Comparison of ENCODE assay signal across 9 cellular contexts in the genomic region with DNA sequence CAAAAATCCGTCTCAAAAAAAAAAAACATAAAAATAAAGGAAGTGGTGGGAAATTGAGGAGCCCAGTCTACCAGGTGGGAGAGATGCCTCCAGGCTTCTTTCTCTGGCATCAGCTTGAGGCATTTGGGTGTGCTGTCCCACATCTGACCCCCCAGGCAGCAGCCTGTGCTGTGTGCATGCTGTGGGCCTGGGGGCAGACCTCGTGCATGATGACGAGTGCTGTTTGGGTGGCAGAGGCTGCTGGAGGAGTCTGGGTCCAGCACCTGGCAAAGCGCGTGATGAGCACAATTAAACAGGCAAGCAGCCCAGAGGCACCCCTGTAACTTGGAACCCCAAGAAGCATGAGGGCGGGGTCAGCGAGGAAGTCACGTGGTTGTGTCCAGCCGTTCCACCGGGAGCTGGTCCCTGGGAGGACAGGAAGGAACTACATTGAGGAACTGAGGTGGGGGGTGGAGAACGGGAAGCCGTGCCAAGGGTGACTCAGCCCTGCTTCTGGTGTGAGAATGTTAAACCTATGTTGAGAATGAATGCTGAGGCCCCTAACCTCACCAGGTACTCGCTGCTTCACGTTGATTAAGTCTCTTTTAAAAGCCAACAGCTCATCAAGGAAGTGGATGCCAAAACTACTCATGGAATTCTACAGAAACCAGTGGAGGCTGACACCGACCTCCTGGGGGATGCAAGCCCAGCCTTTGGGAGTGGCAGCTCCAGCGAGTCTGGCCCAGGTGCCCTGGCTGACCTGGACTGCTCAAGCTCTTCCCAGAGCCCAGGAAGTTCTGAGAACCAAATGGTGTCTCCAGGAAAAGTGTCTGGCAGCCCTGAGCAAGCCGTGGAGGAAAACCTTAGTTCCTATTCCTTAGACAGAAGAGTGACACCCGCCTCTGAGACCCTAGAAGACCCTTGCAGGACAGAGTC. TPM values are rescaled to one million over a fixed set of nuclear protein-coding genes. Genes with fewer than 3 reads are reported as not detected.
DNase-seq lines count a peak whose midpoint lies in the region; ATAC-seq, FAIRE-seq and TF ChIP-seq lines count a peak whose summit lies in the region.
"Had no signal": no experiment of that assay in that cellular context is flagged by ENCODE, and none has a peak within 500 bp of the region (broad histone marks: within the 10 kb centered on the region; RNA-seq: fewer than 3 reads in every experiment).

No MANE protein-coding gene starts in this region.

- 0 out of 2 replicates have a peak, but pooled peaks have one; percentile 33 for TF ChIP-seq POLR2A in GM12878 (IDR thresholded peaks at IDR 0.05; ENCODE audit: low read depth, low read length)

- peaks cover 48% of the 10 kb centered on the region for H3K79me2 ChIP-seq in GM12878 (ENCODE audit: control insufficient read depth, insufficient read depth, low read length)

- TF ChIP-seq RAD21 in Ishikawa (IDR thresholded peaks at IDR 0.05; ENCODE audit: low read depth): no peak
- no peak for TF ChIP-seq RAD21 in GM12878 (IDR thresholded peaks at IDR 0.05; ENCODE audit: insufficient read depth, low read depth, low read length)

- H3K9ac ChIP-seq in GM12878 (ENCODE audit: control insufficient read depth, insufficient read depth, low read length): no peak overlapping the region

- WGBS in GM12878 (ENCODE audit: insufficient coverage, insufficient replicate concordance, low lambda C conversion rate, missing lambda C conversion rate): 81% methylated on average over 18 of the region's 18 CpGs

- H3K4me3 ChIP-seq in GM12878: no peak overlapping the region

- H3K27ac Mint-ChIP-seq in immature natural killer cell: peak overlapping the region in 1 of 6 donors; percentile 12

- no peak overlapping the region for H3K4me2 ChIP-seq in GM12878 (ENCODE audit: control insufficient read depth, insufficient read depth)

- H3K36me3 ChIP-seq in GM12878 (ENCODE audit: control insufficient read depth in 2 of 2, insufficient read depth in 2 of 2, low read length in 1 of 2): peaks cover 29 to 49% of the 10 kb centered on the region in 2 experiments; a peak in 3 of 4 replicates

- BruUV-seq in GM12878 (replicated peaks; lab: Mats Ljungman, UMichigan): no TSS peak

- no peaks in the 10 kb centered on the region for H4K20me1 ChIP-seq in GM12878 (ENCODE audit: control insufficient read depth, insufficient read depth)

- intact Hi-C loops in GM12878 (cut with micrococcal nuclease; ENCODE audit: unreplicated experiment): no loop called here

- H2AFZ ChIP-seq in GM12878 (ENCODE audit: control insufficient read depth, low read depth, low read length): no peak overlapping the region

- in situ Hi-C loops in GM12878 (cut with MboI): loop anchor here (5.0 kb wide), 1 partner anchor 35 kb away; no protein-coding TSS in a partner anchor

- no peak for TF ChIP-seq CTCF in 22Rv1 (IDR thresholded peaks at IDR 0.05)
- no peak for TF ChIP-seq CTCF in GM12878 (IDR thresholded peaks at IDR 0.05 in 2 of 3, conservative IDR thresholded peaks at IDR 0.05 in 1 of 3; ENCODE audit: control insufficient read depth in 2 of 3, extremely low read depth in 1 of 3, insufficient read depth in 1 of 3, low read depth in 3 of 3, low read length in 3 of 3)

- ATAC-seq in GM12878 (no peak), GM18907 (IDR thresholded peaks at IDR 0.05; ENCODE audit: unreplicated experiment) (no peak)
- no peak for ATAC-seq in stimulated activated naive CD8-positive, alpha-beta T cell treated with anti-CD3 and anti-CD28 coated beads, Interleukin-15, Interleukin-2, amounts not matched to agents 100 U/mL and 50 U/mL, for 24 hours

- H3K4me3 Mint-ChIP-seq in immature natural killer cell: no peak overlapping the region

- H3K27me3 ChIP-seq in GM12878 (replicated peaks in 1 of 2; ENCODE audit: control insufficient read depth in 2 of 2, insufficient read depth in 2 of 2, low read length in 1 of 2): no peaks in the 10 kb centered on the region

- peaks cover 0 to 2% (median 0%) of the 10 kb centered on the region in 6 donors for H3K9me3 Mint-ChIP-seq in immature natural killer cell
- H3K9me3 Mint-ChIP-seq: CD8-positive, alpha-beta memory T cell had no signal

- H3K27me3 Mint-ChIP-seq in immature natural killer cell (ENCODE audit: low read depth in 3 of 3): peaks cover 0 to 4% (median 3%) of the 10 kb centered on the region in 3 donors
- H3K27me3 Mint-ChIP-seq: CD8-positive, alpha-beta memory T cell had no signal

- peaks cover 0 to 8% (median 5%) of the 10 kb centered on the region in 3 donors for H3K36me3 Mint-ChIP-seq in immature natural killer cell

- H3K4me1 ChIP-seq in GM12878 (ENCODE audit: control insufficient read depth, insufficient read depth, low read length): peaks cover 15% of the 10 kb centered on the region

- no peak for FAIRE-seq in GM12878 (lab: Jason Lieb, UNC)

- CTCF ChIA-PET in GM12878 (lab: Yijun Ruan, JAX): interaction anchor here (1.4 to 15.5 kb wide), 5 partner anchors 18 to 33 kb away, joined by 4 to 317 read pairs (median 9); no protein-coding TSS in a partner anchor

- H3K27ac ChIP-seq in 22Rv1: peak overlapping the region; percentile 20
- H3K27ac ChIP-seq in GM12878 (ENCODE audit: control insufficient read depth, insufficient read depth): no peak overlapping the region

- POLR2A ChIA-PET in GM12878 (lab: Charles Lee): interaction anchor here (1.0 to 3.1 kb wide), 2 partner anchors 19 to 34 kb away, joined by 4 to 10 read pairs; no protein-coding TSS in a partner anchor

- TF ChIP-seq EP300 in Ishikawa (IDR thresholded peaks at IDR 0.05; ENCODE audit: borderline replicate concordance): peak; percentile 35; the same call in 1 of the 2 replicates
- TF ChIP-seq EP300 in GM12878 (IDR thresholded peaks at IDR 0.05; ENCODE audit: borderline replicate concordance in 1 of 2, control insufficient read depth in 1 of 2, low read depth in 2 of 2, low read length in 2 of 2): no peak

- no peak for DNase-seq in GM12878 (ENCODE audit: low read depth, low spot score)
- DNase-seq in kidney tubule cell (ENCODE audit: low spot score): peak; percentile 99
- no peak for DNase-seq in NCI-H146 treated with DMSO at 0.1 percent for 48 hours (lab: John Stamatoyannopoulos, UW; ENCODE audit: unreplicated experiment)
- DNase-seq in immature natural killer cell: no peak
- no peak for DNase-seq in stimulated activated naive CD8-positive, alpha-beta T cell treated with anti-CD3 and anti-CD28 coated beads, Interleukin-15, Interleukin-2, amounts not matched to agents 100 U/mL and 50 U/mL, for 24 hours

- H3K4me1 Mint-ChIP-seq in immature natural killer cell: peaks cover 24 to 36% of the 10 kb centered on the region in 2 donors

- no peaks in the 10 kb centered on the region for H3K9me3 ChIP-seq in GM12878 (replicated peaks; ENCODE audit: control insufficient read depth, insufficient read depth, low read length)

- RAD21 ChIA-PET in GM12878 (lab: Charles Lee; ENCODE audit: unreplicated experiment): interaction anchor here (1.0 to 1.3 kb wide), 2 partner anchors 15 to 34 kb away, joined by 4 to 9 read pairs; a partner anchor contains a TSS

- SMC1A ChIA-PET in GM12878 (lab: Charles Lee; ENCODE audit: uncharacterized antibody, unreplicated experiment): interaction anchor here (7.0 to 11.0 kb wide), 2 partner anchors 19 to 34 kb away, joined by 33 to 132 read pairs; no protein-coding TSS in a partner anchor

RNA-seq across cellular contexts. Expression of a gene that starts 6.1 kb away (rescaled TPM):
- 45.6 and 47.9 TPM in 2 replicates for total RNA-seq in GM12878 (2013; cell fraction: nucleolus; rRNA removed)
- total RNA-seq in GM12878 (2014; rRNA removed) (48.1 and 66.7 TPM in 2 replicates), GM12878 (2014; rRNA removed; fragmentation: Illumina TruSeq; extraction: Trizol) (44.5 and 48.6 TPM in 2 replicates), GM12878 (2021) (120 and 121 TPM in 2 replicates)
- polyA plus RNA-seq in GM12878 (2011; ENCODE audit: low read depth): 26.4 TPM
- polyA plus RNA-seq in GM12878 (2011; rRNA removed) (29.0 and 39.7 TPM in 2 replicates), GM12878 (2014; fragmentation: Illumina TruSeq; extraction: Trizol) (77.1 and 99.7 TPM in 2 replicates), GM12878 (2014; fragmentation: Nextera tagmentation; extraction: Ambion mirVana) (1 to 10 TPM; 2.8 to 8.1 TPM), GM12878 (2014; rRNA removed) (79.9 and 99.2 TPM in 2 replicates), GM12878 (2016; fragmentation: Nextera tagmentation; extraction: Ambion mirVana) (100 to 1,000 TPM; 103 to 115 TPM), immature natural killer cell (10 to 100 TPM in 1 of 3 donors, 1 to 10 TPM in 2; 5.0 to 11.9 (median 7.3) TPM)
- 48.5 and 50.4 TPM in 2 replicates for polyA plus RNA-seq in GM12878 (2011; cell fraction: cytosol; rRNA removed)
- polyA plus RNA-seq in GM12878 (2011; cell fraction: nucleus; rRNA removed): 145 and 206 TPM in 2 replicates
- 58.5 and 64.0 TPM in 2 replicates for polyA plus RNA-seq in GM12878 (2012)
- polyA minus RNA-seq in GM12878 (2011; rRNA and poly(A)+ RNA removed): 10.1 and 26.4 TPM in 2 replicates
- 17.0 and 25.1 TPM in 2 replicates for polyA minus RNA-seq in GM12878 (2011; cell fraction: cytosol; rRNA and poly(A)+ RNA removed)
- 17.8 and 34.8 TPM in 2 replicates for polyA minus RNA-seq in GM12878 (2011; cell fraction: nucleus; rRNA and poly(A)+ RNA removed)

RNA-seq across cellular contexts. Expression of a gene that starts 6.3 kb away (rescaled TPM):
- 20.1 and 24.9 TPM in 2 replicates for total RNA-seq in GM12878 (2013; cell fraction: nucleolus; rRNA removed)
- total RNA-seq in GM12878 (2014; rRNA removed): 18.4 and 20.9 TPM in 2 replicates
- 7.7 and 9.0 TPM in 2 replicates for total RNA-seq in GM12878 (2014; rRNA removed; fragmentation: Illumina TruSeq; extraction: Trizol)
- 19.3 and 20.4 TPM in 2 replicates for total RNA-seq in GM12878 (2021)
- polyA plus RNA-seq in GM12878 (2011; ENCODE audit: low read depth): 3.5 TPM
- polyA plus RNA-seq in GM12878 (2011; rRNA removed): 4.0 and 8.6 TPM in 2 replicates
- 15.0 and 28.3 TPM in 2 replicates for polyA plus RNA-seq in GM12878 (2011; cell fraction: cytosol; rRNA removed)
- polyA plus RNA-seq in GM12878 (2011; cell fraction: nucleus; rRNA removed): 37.7 and 44.3 TPM in 2 replicates
- polyA plus RNA-seq in GM12878 (2012): 10.2 and 12.3 TPM in 2 replicates
- 2.1 and 7.2 TPM in 2 replicates for polyA plus RNA-seq in GM12878 (2014; fragmentation: Illumina TruSeq; extraction: Trizol)
- under 1 TPM; 0.19 to 0.46 TPM for polyA plus RNA-seq in GM12878 (2014; fragmentation: Nextera tagmentation; extraction: Ambion mirVana)
- polyA plus RNA-seq in GM12878 (2014; rRNA removed): 24.9 and 25.1 TPM in 2 replicates
- 10 to 100 TPM; 17.3 to 23.2 TPM for polyA plus RNA-seq in GM12878 (2016; fragmentation: Nextera tagmentation; extraction: Ambion mirVana)
- polyA minus RNA-seq in GM12878 (2011; rRNA and poly(A)+ RNA removed): 6.2 and 15.6 TPM in 2 replicates
- 6.4 and 6.9 TPM in 2 replicates for polyA minus RNA-seq in GM12878 (2011; cell fraction: cytosol; rRNA and poly(A)+ RNA removed)
- polyA minus RNA-seq in GM12878 (2011; cell fraction: nucleus; rRNA and poly(A)+ RNA removed): 7.4 and 9.1 TPM in 2 replicates
- 10 to 100 TPM; 25.5 to 37.9 (median 37.3) TPM for polyA plus RNA-seq in immature natural killer cell

RNA-seq across cellular contexts. Expression of a gene that starts 15.3 kb away (rescaled TPM):
- 19.4 and 19.5 TPM in 2 replicates for total RNA-seq in GM12878 (2013; cell fraction: nucleolus; rRNA removed)
- 185 and 205 TPM in 2 replicates for total RNA-seq in GM12878 (2014; rRNA removed)
- 138 and 147 TPM in 2 replicates for total RNA-seq in GM12878 (2014; rRNA removed; fragmentation: Illumina TruSeq; extraction: Trizol)
- total RNA-seq in GM12878 (2021): 111 and 114 TPM in 2 replicates
- 68.6 TPM for polyA plus RNA-seq in GM12878 (2011; ENCODE audit: low read depth)
- polyA plus RNA-seq in GM12878 (2011; rRNA removed): 168 and 247 TPM in 2 replicates
- 91.0 and 98.4 TPM in 2 replicates for polyA plus RNA-seq in GM12878 (2011; cell fraction: cytosol; rRNA removed)
- polyA plus RNA-seq in GM12878 (2011; cell fraction: nucleus; rRNA removed): 60.3 and 79.5 TPM in 2 replicates
- polyA plus RNA-seq in GM12878 (2012): 69.3 and 70.1 TPM in 2 replicates
- polyA plus RNA-seq in GM12878 (2014; fragmentation: Illumina TruSeq; extraction: Trizol): 206 and 227 TPM in 2 replicates
- 100 to 1,000 TPM in 1 of 2 experiments, 10 to 100 TPM in 1; 94.4 to 101 TPM for polyA plus RNA-seq in GM12878 (2014; fragmentation: Nextera tagmentation; extraction: Ambion mirVana)
- polyA plus RNA-seq in GM12878 (2014; rRNA removed): 142 and 148 TPM in 2 replicates
- 100 to 1,000 TPM; 277 to 278 TPM for polyA plus RNA-seq in GM12878 (2016; fragmentation: Nextera tagmentation; extraction: Ambion mirVana)
- 64.3 and 65.5 TPM in 2 replicates for polyA minus RNA-seq in GM12878 (2011; rRNA and poly(A)+ RNA removed)
- 42.9 and 43.9 TPM in 2 replicates for polyA minus RNA-seq in GM12878 (2011; cell fraction: cytosol; rRNA and poly(A)+ RNA removed)
- polyA minus RNA-seq in GM12878 (2011; cell fraction: nucleus; rRNA and poly(A)+ RNA removed): 13.2 and 26.1 TPM in 2 replicates
- polyA plus RNA-seq in immature natural killer cell: 10 to 100 TPM; 59.0 to 71.6 (median 61.7) TPM

RNA-seq across cellular contexts. Expression of a gene that starts 43.3 kb away (rescaled TPM):
- total RNA-seq in GM12878 (2013; cell fraction: nucleolus; rRNA removed): 1.7 and 1.9 TPM in 2 replicates
- total RNA-seq in GM12878 (2014; rRNA removed): 0.40 and 1.4 TPM in 2 replicates
- 0.32 and 0.40 TPM in 2 replicates for total RNA-seq in GM12878 (2014; rRNA removed; fragmentation: Illumina TruSeq; extraction: Trizol)
- total RNA-seq in GM12878 (2021): 0.77 and 0.87 TPM in 2 replicates
- not detected for polyA plus RNA-seq in GM12878 (2011; ENCODE audit: low read depth)
- 0.30 and 0.37 TPM in 2 replicates for polyA plus RNA-seq in GM12878 (2011; rRNA removed)
- polyA plus RNA-seq in GM12878 (2011; cell fraction: cytosol; rRNA removed): 0.54 and 0.64 TPM in 2 replicates
- 0.88 and 1.4 TPM in 2 replicates for polyA plus RNA-seq in GM12878 (2011; cell fraction: nucleus; rRNA removed)
- polyA plus RNA-seq in GM12878 (2012): 0.66 and 1.7 TPM in 2 replicates
- polyA plus RNA-seq in GM12878 (2014; fragmentation: Illumina TruSeq; extraction: Trizol): 0.09 TPM in 1 of 2 replicates, not detected in the other
- polyA plus RNA-seq in GM12878 (2014; fragmentation: Nextera tagmentation; extraction: Ambion mirVana): under 1 TPM in 1 of 2 experiments, not detected in 1; 0.02 TPM
- 0.44 and 1.3 TPM in 2 replicates for polyA plus RNA-seq in GM12878 (2014; rRNA removed)
- under 1 TPM in 1 of 2 experiments, not detected in 1; 0.32 TPM for polyA plus RNA-seq in GM12878 (2016; fragmentation: Nextera tagmentation; extraction: Ambion mirVana)
- 0.44 and 0.77 TPM in 2 replicates for polyA minus RNA-seq in GM12878 (2011; rRNA and poly(A)+ RNA removed)
- polyA minus RNA-seq in GM12878 (2011; cell fraction: cytosol; rRNA and poly(A)+ RNA removed): not detected in 2 replicates
- polyA minus RNA-seq in GM12878 (2011; cell fraction: nucleus; rRNA and poly(A)+ RNA removed): 0.60 and 0.86 TPM in 2 replicates
- polyA plus RNA-seq in immature natural killer cell: 1 to 10 TPM in 1 of 3 donors, under 1 TPM in 2; 0.38 to 2.6 (median 0.83) TPM
